Comparison of ENCODE assay signal across 1 cellular context in the genomic region with DNA sequence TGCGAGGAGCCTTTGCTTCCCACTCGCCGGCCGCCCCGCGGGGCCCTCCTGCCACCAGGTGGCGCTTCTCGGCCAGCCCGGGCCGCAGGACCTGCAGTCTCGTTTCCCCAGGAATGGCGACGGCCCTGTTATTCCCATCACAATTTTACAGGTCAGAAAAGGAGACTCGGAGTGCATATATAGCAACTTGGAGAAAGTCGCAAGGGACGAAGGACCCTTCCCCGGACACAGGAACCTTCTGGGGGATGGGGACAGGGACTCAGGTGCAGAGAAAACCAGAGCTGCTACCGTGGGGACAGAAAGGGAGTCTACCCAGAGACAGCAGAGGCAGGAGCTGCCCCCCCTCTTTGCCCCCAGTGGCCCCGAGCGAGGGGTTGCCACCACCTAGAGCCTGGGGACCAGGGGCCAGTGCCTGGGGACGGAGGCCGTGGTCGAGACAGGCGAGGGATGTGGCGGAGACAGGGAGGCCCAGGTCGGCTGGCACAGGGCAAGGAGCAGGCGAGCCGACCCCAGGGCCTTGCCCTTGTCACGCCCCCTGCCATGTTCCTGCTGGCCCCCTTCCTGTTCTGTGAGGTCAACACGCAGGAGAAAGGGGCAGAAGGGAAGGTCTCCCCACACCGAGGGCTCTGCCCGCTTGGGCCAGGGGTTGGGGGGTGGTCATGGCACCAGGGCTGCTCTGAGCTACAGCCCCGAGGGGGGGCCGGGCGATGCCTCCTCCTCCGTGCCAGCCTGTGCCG.
TF ChIP-seq lines count a peak whose summit lies in the region.

No MANE protein-coding gene starts in this region.

TF ChIP-seq in HepG2, 621 proteins besides CTCF, POLR2A, EP300 and RAD21 (continued from another document and continues in another):
- TF ChIP-seq, protein P1, sequence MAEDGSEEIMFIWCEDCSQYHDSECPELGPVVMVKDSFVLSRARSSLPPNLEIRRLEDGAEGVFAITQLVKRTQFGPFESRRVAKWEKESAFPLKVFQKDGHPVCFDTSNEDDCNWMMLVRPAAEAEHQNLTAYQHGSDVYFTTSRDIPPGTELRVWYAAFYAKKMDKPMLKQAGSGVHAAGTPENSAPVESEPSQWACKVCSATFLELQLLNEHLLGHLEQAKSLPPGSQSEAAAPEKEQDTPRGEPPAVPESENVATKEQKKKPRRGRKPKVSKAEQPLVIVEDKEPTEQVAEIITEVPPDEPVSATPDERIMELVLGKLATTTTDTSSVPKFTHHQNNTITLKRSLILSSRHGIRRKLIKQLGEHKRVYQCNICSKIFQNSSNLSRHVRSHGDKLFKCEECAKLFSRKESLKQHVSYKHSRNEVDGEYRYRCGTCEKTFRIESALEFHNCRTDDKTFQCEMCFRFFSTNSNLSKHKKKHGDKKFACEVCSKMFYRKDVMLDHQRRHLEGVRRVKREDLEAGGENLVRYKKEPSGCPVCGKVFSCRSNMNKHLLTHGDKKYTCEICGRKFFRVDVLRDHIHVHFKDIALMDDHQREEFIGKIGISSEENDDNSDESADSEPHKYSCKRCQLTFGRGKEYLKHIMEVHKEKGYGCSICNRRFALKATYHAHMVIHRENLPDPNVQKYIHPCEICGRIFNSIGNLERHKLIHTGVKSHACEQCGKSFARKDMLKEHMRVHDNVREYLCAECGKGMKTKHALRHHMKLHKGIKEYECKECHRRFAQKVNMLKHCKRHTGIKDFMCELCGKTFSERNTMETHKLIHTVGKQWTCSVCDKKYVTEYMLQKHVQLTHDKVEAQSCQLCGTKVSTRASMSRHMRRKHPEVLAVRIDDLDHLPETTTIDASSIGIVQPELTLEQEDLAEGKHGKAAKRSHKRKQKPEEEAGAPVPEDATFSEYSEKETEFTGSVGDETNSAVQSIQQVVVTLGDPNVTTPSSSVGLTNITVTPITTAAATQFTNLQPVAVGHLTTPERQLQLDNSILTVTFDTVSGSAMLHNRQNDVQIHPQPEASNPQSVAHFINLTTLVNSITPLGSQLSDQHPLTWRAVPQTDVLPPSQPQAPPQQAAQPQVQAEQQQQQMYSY (CRISPR knock-in tag; IDR thresholded peaks at IDR 0.05), result no peak
- TF ChIP-seq HOXD1 (CRISPR knock-in tag; IDR thresholded peaks at IDR 0.05) (no peak), ZNF782 (CRISPR knock-in tag; IDR thresholded peaks at IDR 0.05; ENCODE audit: borderline replicate concordance) (no peak), ZNF547 (CRISPR knock-in tag; IDR thresholded peaks at IDR 0.05) (0 out of 2 replicates have a peak, but pooled peaks have one; percentile 44), FOXC1 (CRISPR knock-in tag; IDR thresholded peaks at IDR 0.05; ENCODE audit: borderline replicate concordance) (no peak), NONO (IDR thresholded peaks at IDR 0.05) (no peak), NONO (CRISPR knock-in tag; conservative IDR thresholded peaks at IDR 0.05) (no peak), NFIC (IDR thresholded peaks at IDR 0.05; ENCODE audit: low read length) (no peak), RFX3 (CRISPR knock-in tag; IDR thresholded peaks at IDR 0.05) (no peak), ZNF781 (CRISPR knock-in tag; IDR thresholded peaks at IDR 0.05; ENCODE audit: borderline replicate concordance, not compliant biosample characterization) (peak; percentile 17), ADNP (CRISPR knock-in tag; IDR thresholded peaks at IDR 0.05) (no peak), YEATS2 (CRISPR knock-in tag; IDR thresholded peaks at IDR 0.05; ENCODE audit: borderline replicate concordance) (no peak), CBX1 (IDR thresholded peaks at IDR 0.05; ENCODE audit: low read depth) (peak; percentile 9), CHD4 (IDR thresholded peaks at IDR 0.05; ENCODE audit: borderline replicate concordance, low read length) (no peak), RNF2 (conservative IDR thresholded peaks at IDR 0.05; ENCODE audit: low read depth) (no peak), ZNF383 (CRISPR knock-in tag; IDR thresholded peaks at IDR 0.05; ENCODE audit: borderline replicate concordance) (no peak), ZKSCAN8 (CRISPR knock-in tag; IDR thresholded peaks at IDR 0.05; ENCODE audit: borderline replicate concordance) (peak; percentile 45; the same call in 1 of the 2 replicates), JUN (CRISPR knock-in tag; IDR thresholded peaks at IDR 0.05) (no peak), ELF3 (CRISPR knock-in tag; IDR thresholded peaks at IDR 0.05) (peak; percentile 42; the same call in 1 of the 2 replicates), NFYB (CRISPR knock-in tag; IDR thresholded peaks at IDR 0.05) (no peak), ZNF550 (CRISPR knock-in tag; IDR thresholded peaks at IDR 0.05; ENCODE audit: borderline replicate concordance) (no peak), ZFYVE20 (CRISPR knock-in tag; IDR thresholded peaks at IDR 0.05; ENCODE audit: borderline replicate concordance, low read depth) (no peak), HDAC6 (IDR thresholded peaks at IDR 0.05; ENCODE audit: low read depth, low read length) (no peak), ZNF773 (CRISPR knock-in tag; IDR thresholded peaks at IDR 0.05; ENCODE audit: borderline replicate concordance) (no peak), ZNF549 (CRISPR knock-in tag; IDR thresholded peaks at IDR 0.05) (no peak), TCF7 (IDR thresholded peaks at IDR 0.05; ENCODE audit: low read depth) (no peak)
- TF ChIP-seq, protein P2, sequence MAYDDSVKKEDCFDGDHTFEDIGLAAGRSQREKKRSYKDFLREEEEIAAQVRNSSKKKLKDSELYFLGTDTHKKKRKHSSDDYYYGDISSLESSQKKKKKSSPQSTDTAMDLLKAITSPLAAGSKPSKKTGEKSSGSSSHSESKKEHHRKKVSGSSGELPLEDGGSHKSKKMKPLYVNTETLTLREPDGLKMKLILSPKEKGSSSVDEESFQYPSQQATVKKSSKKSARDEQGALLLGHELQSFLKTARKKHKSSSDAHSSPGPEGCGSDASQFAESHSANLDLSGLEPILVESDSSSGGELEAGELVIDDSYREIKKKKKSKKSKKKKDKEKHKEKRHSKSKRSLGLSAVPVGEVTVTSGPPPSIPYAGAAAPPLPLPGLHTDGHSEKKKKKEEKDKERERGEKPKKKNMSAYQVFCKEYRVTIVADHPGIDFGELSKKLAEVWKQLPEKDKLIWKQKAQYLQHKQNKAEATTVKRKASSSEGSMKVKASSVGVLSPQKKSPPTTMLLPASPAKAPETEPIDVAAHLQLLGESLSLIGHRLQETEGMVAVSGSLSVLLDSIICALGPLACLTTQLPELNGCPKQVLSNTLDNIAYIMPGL (CRISPR knock-in tag; IDR thresholded peaks at IDR 0.05; ENCODE audit: borderline replicate concordance in 1 of 2, low read depth in 1 of 2), result peak; percentile 55 to 71; a peak in 3 of 4 replicates
- TF ChIP-seq, protein P3, sequence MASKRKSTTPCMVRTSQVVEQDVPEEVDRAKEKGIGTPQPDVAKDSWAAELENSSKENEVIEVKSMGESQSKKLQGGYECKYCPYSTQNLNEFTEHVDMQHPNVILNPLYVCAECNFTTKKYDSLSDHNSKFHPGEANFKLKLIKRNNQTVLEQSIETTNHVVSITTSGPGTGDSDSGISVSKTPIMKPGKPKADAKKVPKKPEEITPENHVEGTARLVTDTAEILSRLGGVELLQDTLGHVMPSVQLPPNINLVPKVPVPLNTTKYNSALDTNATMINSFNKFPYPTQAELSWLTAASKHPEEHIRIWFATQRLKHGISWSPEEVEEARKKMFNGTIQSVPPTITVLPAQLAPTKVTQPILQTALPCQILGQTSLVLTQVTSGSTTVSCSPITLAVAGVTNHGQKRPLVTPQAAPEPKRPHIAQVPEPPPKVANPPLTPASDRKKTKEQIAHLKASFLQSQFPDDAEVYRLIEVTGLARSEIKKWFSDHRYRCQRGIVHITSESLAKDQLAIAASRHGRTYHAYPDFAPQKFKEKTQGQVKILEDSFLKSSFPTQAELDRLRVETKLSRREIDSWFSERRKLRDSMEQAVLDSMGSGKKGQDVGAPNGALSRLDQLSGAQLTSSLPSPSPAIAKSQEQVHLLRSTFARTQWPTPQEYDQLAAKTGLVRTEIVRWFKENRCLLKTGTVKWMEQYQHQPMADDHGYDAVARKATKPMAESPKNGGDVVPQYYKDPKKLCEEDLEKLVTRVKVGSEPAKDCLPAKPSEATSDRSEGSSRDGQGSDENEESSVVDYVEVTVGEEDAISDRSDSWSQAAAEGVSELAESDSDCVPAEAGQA (IDR thresholded peaks at IDR 0.05; ENCODE audit: low read depth), result peak; percentile 61; the same call in 1 of the 2 replicates
- TF ChIP-seq, protein P3 (CRISPR knock-in tag; IDR thresholded peaks at IDR 0.05; ENCODE audit: borderline replicate concordance), result no peak
- TF ChIP-seq, protein P4, sequence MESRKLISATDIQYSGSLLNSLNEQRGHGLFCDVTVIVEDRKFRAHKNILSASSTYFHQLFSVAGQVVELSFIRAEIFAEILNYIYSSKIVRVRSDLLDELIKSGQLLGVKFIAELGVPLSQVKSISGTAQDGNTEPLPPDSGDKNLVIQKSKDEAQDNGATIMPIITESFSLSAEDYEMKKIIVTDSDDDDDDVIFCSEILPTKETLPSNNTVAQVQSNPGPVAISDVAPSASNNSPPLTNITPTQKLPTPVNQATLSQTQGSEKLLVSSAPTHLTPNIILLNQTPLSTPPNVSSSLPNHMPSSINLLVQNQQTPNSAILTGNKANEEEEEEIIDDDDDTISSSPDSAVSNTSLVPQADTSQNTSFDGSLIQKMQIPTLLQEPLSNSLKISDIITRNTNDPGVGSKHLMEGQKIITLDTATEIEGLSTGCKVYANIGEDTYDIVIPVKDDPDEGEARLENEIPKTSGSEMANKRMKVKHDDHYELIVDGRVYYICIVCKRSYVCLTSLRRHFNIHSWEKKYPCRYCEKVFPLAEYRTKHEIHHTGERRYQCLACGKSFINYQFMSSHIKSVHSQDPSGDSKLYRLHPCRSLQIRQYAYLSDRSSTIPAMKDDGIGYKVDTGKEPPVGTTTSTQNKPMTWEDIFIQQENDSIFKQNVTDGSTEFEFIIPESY (CRISPR knock-in tag; IDR thresholded peaks at IDR 0.05), result no peak; the same call in 1 of the 2 replicates
- TF ChIP-seq, protein P5, sequence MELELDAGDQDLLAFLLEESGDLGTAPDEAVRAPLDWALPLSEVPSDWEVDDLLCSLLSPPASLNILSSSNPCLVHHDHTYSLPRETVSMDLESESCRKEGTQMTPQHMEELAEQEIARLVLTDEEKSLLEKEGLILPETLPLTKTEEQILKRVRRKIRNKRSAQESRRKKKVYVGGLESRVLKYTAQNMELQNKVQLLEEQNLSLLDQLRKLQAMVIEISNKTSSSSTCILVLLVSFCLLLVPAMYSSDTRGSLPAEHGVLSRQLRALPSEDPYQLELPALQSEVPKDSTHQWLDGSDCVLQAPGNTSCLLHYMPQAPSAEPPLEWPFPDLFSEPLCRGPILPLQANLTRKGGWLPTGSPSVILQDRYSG (CRISPR knock-in tag; IDR thresholded peaks at IDR 0.05), result no peak
- TF ChIP-seq, protein P6, sequence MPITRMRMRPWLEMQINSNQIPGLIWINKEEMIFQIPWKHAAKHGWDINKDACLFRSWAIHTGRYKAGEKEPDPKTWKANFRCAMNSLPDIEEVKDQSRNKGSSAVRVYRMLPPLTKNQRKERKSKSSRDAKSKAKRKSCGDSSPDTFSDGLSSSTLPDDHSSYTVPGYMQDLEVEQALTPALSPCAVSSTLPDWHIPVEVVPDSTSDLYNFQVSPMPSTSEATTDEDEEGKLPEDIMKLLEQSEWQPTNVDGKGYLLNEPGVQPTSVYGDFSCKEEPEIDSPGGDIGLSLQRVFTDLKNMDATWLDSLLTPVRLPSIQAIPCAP (CRISPR knock-in tag; IDR thresholded peaks at IDR 0.05; ENCODE audit: low read depth), result no peak
- TF ChIP-seq, protein P7, sequence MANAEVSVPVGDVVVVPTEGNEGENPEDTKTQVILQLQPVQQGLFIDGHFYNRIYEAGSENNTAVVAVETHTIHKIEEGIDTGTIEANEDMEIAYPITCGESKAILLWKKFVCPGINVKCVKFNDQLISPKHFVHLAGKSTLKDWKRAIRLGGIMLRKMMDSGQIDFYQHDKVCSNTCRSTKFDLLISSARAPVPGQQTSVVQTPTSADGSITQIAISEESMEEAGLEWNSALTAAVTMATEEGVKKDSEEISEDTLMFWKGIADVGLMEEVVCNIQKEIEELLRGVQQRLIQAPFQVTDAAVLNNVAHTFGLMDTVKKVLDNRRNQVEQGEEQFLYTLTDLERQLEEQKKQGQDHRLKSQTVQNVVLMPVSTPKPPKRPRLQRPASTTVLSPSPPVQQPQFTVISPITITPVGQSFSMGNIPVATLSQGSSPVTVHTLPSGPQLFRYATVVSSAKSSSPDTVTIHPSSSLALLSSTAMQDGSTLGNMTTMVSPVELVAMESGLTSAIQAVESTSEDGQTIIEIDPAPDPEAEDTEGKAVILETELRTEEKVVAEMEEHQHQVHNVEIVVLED (CRISPR knock-in tag; IDR thresholded peaks at IDR 0.05; ENCODE audit: borderline replicate concordance), result peak; percentile 41
- TF ChIP-seq, protein P8, sequence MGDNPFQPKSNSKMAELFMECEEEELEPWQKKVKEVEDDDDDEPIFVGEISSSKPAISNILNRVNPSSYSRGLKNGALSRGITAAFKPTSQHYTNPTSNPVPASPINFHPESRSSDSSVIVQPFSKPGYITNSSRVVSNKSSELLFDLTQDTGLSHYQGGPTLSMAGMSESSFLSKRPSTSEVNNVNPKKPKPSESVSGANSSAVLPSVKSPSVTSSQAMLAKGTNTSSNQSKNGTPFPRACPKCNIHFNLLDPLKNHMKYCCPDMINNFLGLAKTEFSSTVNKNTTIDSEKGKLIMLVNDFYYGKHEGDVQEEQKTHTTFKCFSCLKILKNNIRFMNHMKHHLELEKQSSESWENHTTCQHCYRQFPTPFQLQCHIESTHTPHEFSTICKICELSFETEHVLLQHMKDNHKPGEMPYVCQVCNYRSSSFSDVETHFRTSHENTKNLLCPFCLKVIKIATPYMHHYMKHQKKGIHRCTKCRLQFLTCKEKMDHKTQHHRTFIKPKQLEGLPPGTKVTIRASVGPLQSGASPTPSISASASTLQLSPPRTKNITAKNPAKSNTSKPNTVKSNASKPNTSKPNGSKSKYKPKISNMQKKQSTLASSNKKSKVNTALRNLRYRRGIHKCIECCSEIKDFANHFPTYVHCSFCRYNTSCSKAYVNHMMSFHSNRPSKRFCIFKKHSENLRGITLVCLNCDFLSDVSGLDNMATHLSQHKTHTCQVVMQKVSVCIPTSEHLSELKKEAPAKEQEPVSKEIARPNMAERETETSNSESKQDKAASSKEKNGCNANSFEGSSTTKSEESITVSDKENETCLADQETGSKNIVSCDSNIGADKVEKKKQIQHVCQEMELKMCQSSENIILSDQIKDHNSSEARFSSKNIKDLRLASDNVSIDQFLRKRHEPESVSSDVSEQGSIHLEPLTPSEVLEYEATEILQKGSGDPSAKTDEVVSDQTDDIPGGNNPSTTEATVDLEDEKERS (CRISPR knock-in tag; IDR thresholded peaks at IDR 0.05), result peak; percentile 57
